In genomic region chr2:12302691-12303090, GRCh38 we compare ENCODE assay signal across 11 cellular contexts.
"Had no signal": no experiment of that assay in that cellular context is flagged by ENCODE, and none has a peak within 500 bp of the region (broad histone marks: within the 10 kb centered on the region; RNA-seq: fewer than 3 reads in every experiment).

No MANE protein-coding gene starts in this region.

- H3K4me3 ChIP-seq: ovary, sigmoid colon, tibial nerve, vagina had no signal

- H3K9me3 ChIP-seq: ovary, sigmoid colon, vagina had no signal

- H3K36me3 ChIP-seq: ovary, sigmoid colon, tibial nerve, vagina had no signal

- H3K4me1 ChIP-seq: tibial nerve, vagina had no signal

- H3K27me3 ChIP-seq: ovary, sigmoid colon, tibial nerve, vagina had no signal

- H3K27ac ChIP-seq: ovary, sigmoid colon, tibial nerve, vagina had no signal

- DNase-seq: activated B cell treated with CpG ODN at 0.5 μM for 24 hours; activated T-cell treated with anti-CD3 and anti-CD28 coated beads, Interleukin-2, amount 50 U/mL, for 4 hours; anterior cingulate cortex; dermis blood vessel endothelial cell; effector memory CD8-positive, alpha-beta T cell; head of caudate nucleus; ovary; sigmoid colon; stimulated activated CD4-positive, alpha-beta T cell treated with anti-CD3 and anti-CD28 coated beads, Interleukin-12 subunit alpha, Interleukin-12 subunit beta, amount 100 ng/mL, for 4 hours had no signal
